In genomic region chr13:54424344-54424743, GRCh38 we compare ENCODE assay signal across 18 cellular contexts.
A peak's percentile ranks its signal among the peaks of the same experiment; 100 is the strongest.
DNase-seq lines count a peak whose midpoint lies in the region; ATAC-seq lines count a peak whose summit lies in the region.
"Had no signal": no experiment of that assay in that cellular context is flagged by ENCODE, and none has a peak within 500 bp of the region (broad histone marks: within the 10 kb centered on the region; RNA-seq: fewer than 3 reads in every experiment).

No MANE protein-coding gene starts in this region.

- peak; percentile 11 for DNase-seq in NCI-H748 (lab: John Stamatoyannopoulos, UW; ENCODE audit: unreplicated experiment)
- no peak for DNase-seq in NCI-H748 treated with DMSO at 0.1 percent for 48 hours (lab: John Stamatoyannopoulos, UW)
- peak; percentile 71 for DNase-seq in NCI-H69 (lab: John Stamatoyannopoulos, UW)
- DNase-seq in iPS-NIHi7 (ENCODE audit: extremely low spot score) = peak; percentile 14
- DNase-seq in anterior cingulate cortex (lab: John Stamatoyannopoulos, UW) = no peak
- DNase-seq: ACHN; BE2C; C1 segment of cervical spinal cord; CD4-positive, CD25-positive, alpha-beta regulatory T cell; CD8-positive, alpha-beta memory T cell; COR-L47; DMS 273 treated with DMSO at 0.1 percent for 48 hours; DMS53; DND-41; EL; IMR-90 had no signal

- ATAC-seq in HG03139 (IDR thresholded peaks at IDR 0.05; ENCODE audit: unreplicated experiment) = no peak
- ATAC-seq: GM12878 had no signal

Comparison
In these comparisons a context has a peak if more than half of its experiments do, and no peak if none do; other contexts are left out.
1. DNase-seq: peak in NCI-H748 (single experiment), NCI-H69 (single experiment) and iPS-NIHi7 (single experiment); none in NCI-H748 treated with DMSO at 0.1 percent for 48 hours (single experiment) and anterior cingulate cortex (0 of 58).